In the genomic region with DNA sequence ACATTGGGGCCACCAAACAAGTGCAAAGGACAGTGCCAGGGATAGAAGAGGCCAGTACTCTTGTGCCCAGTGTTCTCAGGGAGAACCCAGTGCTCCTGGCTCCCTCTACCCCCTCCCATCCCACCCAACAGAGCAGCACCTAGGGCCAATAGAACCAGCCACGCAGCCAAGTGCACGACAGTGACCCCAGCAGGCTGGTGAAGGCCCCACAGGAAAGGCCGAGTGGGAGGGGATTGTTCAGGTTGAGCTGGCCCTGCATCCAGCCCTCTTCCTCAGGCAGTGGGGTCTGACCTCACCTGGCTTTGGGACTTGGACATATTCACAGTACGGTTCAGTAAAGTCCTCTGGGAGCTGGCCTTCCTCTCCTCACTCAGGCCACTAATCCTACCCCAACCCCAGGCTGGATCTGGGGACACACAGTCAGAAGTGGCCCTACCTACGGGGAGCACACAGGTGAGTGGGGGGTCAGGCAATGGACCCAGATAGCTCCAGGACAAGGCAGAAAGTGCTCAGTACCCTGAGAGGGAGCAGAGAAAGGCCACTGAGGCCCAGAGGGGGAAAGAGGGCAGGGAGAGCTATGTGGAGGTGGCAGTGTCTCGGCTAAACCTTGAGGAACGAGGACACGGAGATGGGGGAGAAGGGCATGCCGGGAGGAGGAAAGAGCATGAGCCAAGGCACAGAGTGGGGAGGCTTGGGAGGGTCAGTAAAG, we compare ENCODE assay signal across 11 cellular contexts. TPM values are rescaled to one million over a fixed set of nuclear protein-coding genes. Genes with fewer than 3 reads are reported as not detected.
DNase-seq lines count a peak whose midpoint lies in the region; ATAC-seq, FAIRE-seq and TF ChIP-seq lines count a peak whose summit lies in the region.
"Had no signal": no experiment of that assay in that cellular context is flagged by ENCODE, and none has a peak within 500 bp of the region (broad histone marks: within the 10 kb centered on the region; RNA-seq: fewer than 3 reads in every experiment).

No MANE protein-coding gene starts in this region.

- DNase-seq in NCI-H82 (lab: John Stamatoyannopoulos, UW) (peak; percentile 60), NCI-H82 treated with DMSO at 0.1 percent for 48 hours (lab: John Stamatoyannopoulos, UW; ENCODE audit: unreplicated experiment) (no peak), HK-2 (ENCODE audit: unreplicated experiment) (peak; percentile 18), K562 (ENCODE audit: extremely low read depth in 1 of 4, low spot score in 3 of 4) (peak; percentile 62 to 83 (median 75)), progenitor cell of endocrine pancreas (ENCODE audit: low spot score, unreplicated experiment) (no peak), SIG-M5 treated with dmso at 0.1 percent for 504 hours (lab: John Stamatoyannopoulos, UW; ENCODE audit: unreplicated experiment) (no peak)
- DNase-seq in activated CD8-positive, alpha-beta memory T cell treated with anti-CD3 and anti-CD28 coated beads, Interleukin-2, amount 50 U/mL, for 4 hours, result no peak
- DNase-seq in stimulated activated CD4-positive, alpha-beta T cell treated with anti-CD3 and anti-CD28 coated beads, Interleukin-2, amount 100 ng/mL, for 48 hours, result no peak
- DNase-seq: pancreas had no signal

- WGBS in K562 (ENCODE audit: insufficient coverage, low coverage, missing lambda C conversion rate), result 45% methylated on average over 9 of the region's 9 CpGs

- peaks cover 11% of the 10 kb centered on the region; the same call in 1 of the 2 replicates for H4K20me1 ChIP-seq in K562 (replicated peaks; ENCODE audit: control insufficient read depth, insufficient read depth, low read length)

- ATAC-seq in K562, result peak; percentile 99

- H3K27ac Mint-ChIP-seq in progenitor cell of endocrine pancreas, result peak overlapping the region; percentile 50

- in situ Hi-C loops in K562 (cut with MboI), result no loop called here

- TF ChIP-seq POLR2A in K562 (conservative IDR thresholded peaks at IDR 0.05), result peak; percentile 60; the same call in 1 of the 2 replicates

- CTCF ChIA-PET in K562 (lab: Yijun Ruan, JAX; ENCODE audit: low intra/inter-chr PET ratio), result interaction anchor here (1.2 kb wide), 1 partner anchor 96 kb away, joined by 6 read pairs; no protein-coding TSS in a partner anchor

- no peak overlapping the region for H2AFZ ChIP-seq in K562 (ENCODE audit: low read depth, low read length)

- H3K9me3 Mint-ChIP-seq in progenitor cell of endocrine pancreas (ENCODE audit: low read depth), result no peaks in the 10 kb centered on the region

- H3K36me3 ChIP-seq in K562 (ENCODE audit: control insufficient read depth, insufficient read depth, low read length), result peaks cover 29% of the 10 kb centered on the region
- H3K36me3 ChIP-seq: pancreas had no signal

- FAIRE-seq in K562 (lab: Jason Lieb, UNC), result peak; percentile 80
- FAIRE-seq: pancreas had no signal

- intact Hi-C loops in K562 (cut with micrococcal nuclease), result no loop called here

- H3K9me3 ChIP-seq in K562 (replicated peaks; ENCODE audit: control insufficient read depth, insufficient read depth, low read depth, low read length), result no peaks in the 10 kb centered on the region
- H3K9me3 ChIP-seq: BLaER1 treated with 17β-estradiol and CSF1 and Interleukin-3, amounts not matched to agents 10 nM and 100 nM; pancreas had no signal

- peak in 1 of 2 experiments; percentile 25; a peak in 2 of 4 replicates for TF ChIP-seq RAD21 in K562 (CRISPR knock-in tag; conservative IDR thresholded peaks at IDR 0.05 in 1 of 2, IDR thresholded peaks at IDR 0.05 in 1 of 2)

- peak; percentile 66 to 80 (median 73) for TF ChIP-seq CTCF in K562 (IDR thresholded peaks at IDR 0.05 in 2 of 3, conservative IDR thresholded peaks at IDR 0.05 in 1 of 3; ENCODE audit: insufficient read depth in 2 of 3, low read depth in 1 of 3, low read length in 3 of 3)
- peak; percentile 23 for TF ChIP-seq CTCF in progenitor cell of endocrine pancreas (IDR thresholded peaks at IDR 0.05; ENCODE audit: unreplicated experiment)

- H3K27me3 ChIP-seq in K562 (ENCODE audit: control insufficient read depth in 2 of 2, insufficient read depth in 2 of 2, low read length in 2 of 2), result no peaks in the 10 kb centered on the region
- H3K27me3 ChIP-seq: BLaER1 treated with 17β-estradiol and CSF1 and Interleukin-3, amounts not matched to agents 10 nM and 100 nM; pancreas had no signal

- peak overlapping the region; percentile 8; the same call in 1 of the 3 replicates for H3K27ac ChIP-seq in K562 (ENCODE audit: extremely low read depth, low read depth, low read length)
- H3K27ac ChIP-seq: BLaER1 treated with 17β-estradiol and CSF1 and Interleukin-3, amounts not matched to agents 10 nM and 100 nM; pancreas; RWPE1 had no signal

- H3K79me2 ChIP-seq in K562 (ENCODE audit: control insufficient read depth, insufficient read depth, low read length), result no peaks in the 10 kb centered on the region

- H3K4me3 Mint-ChIP-seq in progenitor cell of endocrine pancreas (ENCODE audit: low read depth), result no peak overlapping the region

- BruUV-seq in K562 (replicated peaks; lab: Mats Ljungman, UMichigan), result no TSS peak

- POLR2A ChIA-PET in K562 (lab: Yijun Ruan, JAX), result interaction anchor here (0.9 to 3.0 kb wide), 9 partner anchors 9 to 39 kb away, joined by 3 to 12 read pairs (median 3); partner anchors contain the start of gene POLR1E

- H3K9me1 ChIP-seq in K562 (ENCODE audit: control insufficient read depth, insufficient read depth, low read length), result peaks cover 3% of the 10 kb centered on the region

- H3K4me3 ChIP-seq in K562, result no peak overlapping the region
- H3K4me3 ChIP-seq: BLaER1 treated with 17β-estradiol and CSF1 and Interleukin-3, amounts not matched to agents 10 nM and 100 nM; pancreas had no signal

- H3K4me1 ChIP-seq in K562 (replicated peaks in 1 of 2; ENCODE audit: control insufficient read depth in 2 of 2, insufficient read depth in 2 of 2, low read length in 2 of 2), result peaks cover 4 to 5% of the 10 kb centered on the region in 2 experiments; a peak in 2 of 5 replicates
- H3K4me1 ChIP-seq: pancreas had no signal

- no peaks in the 10 kb centered on the region for H3K27me3 Mint-ChIP-seq in progenitor cell of endocrine pancreas

- H3K9ac ChIP-seq in K562 (ENCODE audit: insufficient read depth in 1 of 2, low read depth in 2 of 2, low read length in 2 of 2), result peak overlapping the region in 1 of 2 experiments; percentile 55; a peak in 2 of 4 replicates
- H3K9ac ChIP-seq: BLaER1 treated with 17β-estradiol and CSF1 and Interleukin-3, amounts not matched to agents 10 nM and 100 nM had no signal

- H3K4me1 Mint-ChIP-seq in progenitor cell of endocrine pancreas (ENCODE audit: low read depth), result no peaks in the 10 kb centered on the region

- no peak overlapping the region for H3K4me2 ChIP-seq in K562 (ENCODE audit: insufficient read depth, low read length)
- H3K4me2 ChIP-seq: BLaER1 treated with 17β-estradiol and CSF1 and Interleukin-3, amounts not matched to agents 10 nM and 100 nM had no signal

- no peak for TF ChIP-seq EP300 in K562 (IDR thresholded peaks at IDR 0.05; ENCODE audit: low read length)

- peaks cover 6% of the 10 kb centered on the region for H3K36me3 Mint-ChIP-seq in progenitor cell of endocrine pancreas (ENCODE audit: insufficient read depth)

TF ChIP-seq in K562, 482 proteins besides CTCF, POLR2A, EP300 and RAD21 (continues in another document):
- TF ChIP-seq SUPT5H (IDR thresholded peaks at IDR 0.05), result peak; percentile 55; the same call in 1 of the 2 replicates
- TF ChIP-seq CREM (IDR thresholded peaks at IDR 0.05; ENCODE audit: low read depth), result peak; percentile 72
- 0 out of 2 replicates have a peak, but pooled peaks have one; percentile 30 for TF ChIP-seq POLR2AphosphoS5 (IDR thresholded peaks at IDR 0.05; ENCODE audit: control insufficient read depth, insufficient read depth, low read depth, low read length)

RNA-seq across cellular contexts. Expression of gene POLR1E, which starts 25.4 kb away (rescaled TPM):
- total RNA-seq in K562 (2011; cell fraction: chromatin; rRNA removed; ENCODE audit: low replicate concordance), result 50.0 and 70.5 TPM in 2 replicates
- 44.6 and 55.7 TPM in 2 replicates for total RNA-seq in K562 (2011; cell fraction: nucleolus; rRNA removed)
- total RNA-seq in K562 (2011; cell fraction: nucleoplasm; rRNA removed), result 43.4 and 44.5 TPM in 2 replicates
- total RNA-seq in K562 (2014; rRNA removed) (61.1 and 70.2 TPM in 2 replicates), K562 (2014; rRNA removed; fragmentation: Illumina TruSeq; extraction: Trizol) (102 and 104 TPM in 2 replicates), K562 (2015; rRNA removed; fragmentation: Illumina TruSeq; extraction: Trizol) (82.0 and 85.0 TPM in 2 replicates), K562 (2021) (69.0 and 73.1 TPM in 2 replicates), progenitor cell of endocrine pancreas (22.2 and 22.4 TPM in 2 replicates)
- polyA plus RNA-seq in K562 (2011; rRNA removed) (70.3 and 95.1 TPM in 2 replicates), K562 (2014; fragmentation: Illumina TruSeq; extraction: Trizol) (89.6 and 91.7 TPM in 2 replicates), K562 (2014; fragmentation: Nextera tagmentation; extraction: Ambion mirVana) (10 to 100 TPM; 18.9 to 39.4 TPM), K562 (2014; rRNA removed) (74.4 and 85.6 TPM in 2 replicates)
- polyA plus RNA-seq in K562 (2011; cell fraction: cytosol; rRNA removed), result 41.3 and 55.7 TPM in 2 replicates
- polyA plus RNA-seq in K562 (2011; cell fraction: nucleus; rRNA removed), result 23.3 and 26.4 TPM in 2 replicates
- polyA plus RNA-seq in K562 (2012), result 52.5 and 66.7 TPM in 2 replicates
- 104 and 115 TPM in 2 replicates for polyA minus RNA-seq in K562 (2011; rRNA and poly(A)+ RNA removed)
- 34.6 and 39.5 TPM in 2 replicates for polyA minus RNA-seq in K562 (2011; cell fraction: cytosol; rRNA and poly(A)+ RNA removed)
- polyA minus RNA-seq in K562 (2011; cell fraction: nucleus; rRNA and poly(A)+ RNA removed), result 23.8 and 26.3 TPM in 2 replicates

RNA-seq across cellular contexts. Expression of gene ZBTB5, which starts 45.9 kb away (rescaled TPM):
- total RNA-seq in K562 (2011; cell fraction: chromatin; rRNA removed; ENCODE audit: low replicate concordance), result 41.8 and 45.3 TPM in 2 replicates
- total RNA-seq in K562 (2011; cell fraction: nucleolus; rRNA removed), result 38.3 and 44.4 TPM in 2 replicates
- 44.4 and 47.6 TPM in 2 replicates for total RNA-seq in K562 (2011; cell fraction: nucleoplasm; rRNA removed)
- 14.8 and 15.1 TPM in 2 replicates for total RNA-seq in K562 (2014; rRNA removed)
- 14.8 and 15.3 TPM in 2 replicates for total RNA-seq in K562 (2014; rRNA removed; fragmentation: Illumina TruSeq; extraction: Trizol)
- 14.4 and 15.5 TPM in 2 replicates for total RNA-seq in K562 (2015; rRNA removed; fragmentation: Illumina TruSeq; extraction: Trizol)
- 16.6 and 18.9 TPM in 2 replicates for total RNA-seq in K562 (2021)
- 43.2 and 46.6 TPM in 2 replicates for polyA plus RNA-seq in K562 (2011; rRNA removed)
- 33.1 and 42.6 TPM in 2 replicates for polyA plus RNA-seq in K562 (2011; cell fraction: cytosol; rRNA removed)
- polyA plus RNA-seq in K562 (2011; cell fraction: nucleus; rRNA removed), result 43.6 and 54.0 TPM in 2 replicates
- polyA plus RNA-seq in K562 (2012), result 13.7 and 13.8 TPM in 2 replicates
- polyA plus RNA-seq in K562 (2014; fragmentation: Illumina TruSeq; extraction: Trizol), result 20.1 and 21.2 TPM in 2 replicates
- polyA plus RNA-seq in K562 (2014; fragmentation: Nextera tagmentation; extraction: Ambion mirVana), result 1 to 10 TPM; 2.3 to 4.7 TPM
- polyA plus RNA-seq in K562 (2014; rRNA removed), result 16.3 and 16.9 TPM in 2 replicates
- 43.5 and 52.8 TPM in 2 replicates for polyA minus RNA-seq in K562 (2011; rRNA and poly(A)+ RNA removed)
- polyA minus RNA-seq in K562 (2011; cell fraction: cytosol; rRNA and poly(A)+ RNA removed), result 15.8 and 19.3 TPM in 2 replicates
- 20.2 and 29.5 TPM in 2 replicates for polyA minus RNA-seq in K562 (2011; cell fraction: nucleus; rRNA and poly(A)+ RNA removed)
- 21.2 and 21.8 TPM in 2 replicates for total RNA-seq in progenitor cell of endocrine pancreas

Comparison
In these comparisons a context has a peak if more than half of its experiments do, and no peak if none do; other contexts are left out.
1. DNase-seq: peak in NCI-H82 (single experiment), HK-2 (single experiment) and K562 (4 of 4); none in NCI-H82 treated with DMSO at 0.1 percent for 48 hours (single experiment), progenitor cell of endocrine pancreas (single experiment), activated CD8-positive, alpha-beta memory T cell treated with anti-CD3 and anti-CD28 coated beads, Interleukin-2, amount 50 U/mL, for 4 hours (single experiment), SIG-M5 treated with dmso at 0.1 percent for 504 hours (single experiment) and stimulated activated CD4-positive, alpha-beta T cell treated with anti-CD3 and anti-CD28 coated beads, Interleukin-2, amount 100 ng/mL, for 48 hours (0 of 2).